In genomic region chr1:245895455-245895959, GRCh38 we compare ENCODE assay signal across 23 cellular contexts.
"Had no signal": no experiment of that assay in that cellular context is flagged by ENCODE, and none has a peak within 500 bp of the region (broad histone marks: within the 10 kb centered on the region; RNA-seq: fewer than 3 reads in every experiment).

No MANE protein-coding gene starts in this region.

- DNase-seq: activated CD4-positive, alpha-beta T cell treated with anti-CD3 and anti-CD28 coated beads, Interleukin-2, amount 10 ng/mL, durations not matched to agents 24 days and 14 days; activated CD8-positive, alpha-beta T cell treated with anti-CD3 and anti-CD28 coated beads, Interleukin-2, amount 10 ng/mL, durations not matched to agents 7 days and 5 days; activated gamma-delta T cell; activated naive CD4-positive, alpha-beta T cell treated with anti-CD3 and anti-CD28 coated beads, Interleukin-2, amount 50 U/mL, for 16 hours; activated naive CD8-positive, alpha-beta T cell treated with anti-CD3 and anti-CD28 coated beads, Interleukin-2, amount 50 U/mL, for 24 hours; body of pancreas; cortex of kidney; endodermal cell; heart left ventricle; lower lobe of right lung; midbrain; right lobe of liver; stimulated activated CD4-positive, alpha-beta T cell treated with anti-CD3 and anti-CD28 coated beads, Interleukin-2, amount 100 ng/mL, for 24 hours; stimulated activated naive B cell treated with anti-CD40 and anti-IgM and Interleukin-4, amounts not matched to agents 10 μg/mL and 1 μg/mL and 100 μg/mL, for 72 hours; uterus had no signal

- H3K9me3 Mint-ChIP-seq: activated T-helper 1 cell treated with anti-CD3 and anti-CD28 coated beads, Interleukin-12 subunit alpha, Interleukin-12 subunit beta, Interleukin-2, Interleukin-4 antibody, amounts not matched to agents 30 ng/mL and 10 ng/mL and 1 ng/mL, durations not matched to agents 14 hours and 24 hours and 36 hours had no signal

- H3K4me1 Mint-ChIP-seq: activated CD4-positive, alpha-beta T cell treated with anti-CD3 and anti-CD28 coated beads, Interleukin-2, amount 10 ng/mL, durations not matched to agents 24 days and 14 days; activated naive CD8-positive, alpha-beta T cell treated with anti-CD3 and anti-CD28 coated beads, Interleukin-2, amount 50 U/mL, for 24 hours; endodermal cell had no signal

- H3K27me3 Mint-ChIP-seq: activated CD4-positive, alpha-beta T cell treated with anti-CD3 and anti-CD28 coated beads, Interleukin-2, amount 10 ng/mL, durations not matched to agents 24 days and 14 days; activated naive CD8-positive, alpha-beta T cell treated with anti-CD3 and anti-CD28 coated beads, Interleukin-2, amount 50 U/mL, for 24 hours; stimulated activated naive B cell treated with anti-CD40 and anti-IgM and Interleukin-4, amounts not matched to agents 10 μg/mL and 1 μg/mL and 100 μg/mL, for 72 hours had no signal

- H3K27ac Mint-ChIP-seq: activated CD4-positive, alpha-beta T cell treated with anti-CD3 and anti-CD28 coated beads, Interleukin-2, amount 10 ng/mL, durations not matched to agents 24 days and 14 days; activated CD8-positive, alpha-beta T cell treated with anti-CD3 and anti-CD28 coated beads, Interleukin-2, amount 10 ng/mL, durations not matched to agents 7 days and 5 days; activated naive CD8-positive, alpha-beta T cell treated with anti-CD3 and anti-CD28 coated beads, Interleukin-2, amount 50 U/mL, for 24 hours; activated T-helper 1 cell treated with anti-CD3 and anti-CD28 coated beads, Interleukin-12 subunit alpha, Interleukin-12 subunit beta, Interleukin-2, Interleukin-4 antibody, amounts not matched to agents 30 ng/mL and 10 ng/mL and 1 ng/mL, durations not matched to agents 14 hours and 24 hours and 36 hours; endodermal cell; stimulated activated naive B cell treated with anti-CD40 and anti-IgM and Interleukin-4, amounts not matched to agents 10 μg/mL and 1 μg/mL and 100 μg/mL, for 72 hours had no signal

- H3K4me3 Mint-ChIP-seq: activated CD4-positive, alpha-beta T cell treated with anti-CD3 and anti-CD28 coated beads, Interleukin-2, amount 10 ng/mL, durations not matched to agents 24 days and 14 days; activated CD8-positive, alpha-beta T cell treated with anti-CD3 and anti-CD28 coated beads, Interleukin-2, amount 10 ng/mL, durations not matched to agents 7 days and 5 days; activated naive CD8-positive, alpha-beta T cell treated with anti-CD3 and anti-CD28 coated beads, Interleukin-2, amount 50 U/mL, for 24 hours; activated T-helper 1 cell treated with anti-CD3 and anti-CD28 coated beads, Interleukin-12 subunit alpha, Interleukin-12 subunit beta, Interleukin-2, Interleukin-4 antibody, amounts not matched to agents 30 ng/mL and 10 ng/mL and 1 ng/mL, durations not matched to agents 14 hours and 24 hours and 36 hours; endodermal cell; nephron; stimulated activated naive B cell treated with anti-CD40 and anti-IgM and Interleukin-4, amounts not matched to agents 10 μg/mL and 1 μg/mL and 100 μg/mL, for 72 hours had no signal

- ATAC-seq: activated CD4-positive, CD25-positive, alpha-beta regulatory T cell treated with anti-CD3 and anti-CD28 coated beads, Interleukin-2, amount 50 U/mL, for 24 hours; activated CD8-positive, alpha-beta T cell treated with anti-CD3 and anti-CD28 coated beads, Interleukin-2, amount 10 ng/mL, durations not matched to agents 7 days and 5 days; activated naive CD8-positive, alpha-beta T cell treated with anti-CD3 and anti-CD28 coated beads, Interleukin-2, amount 50 U/mL, for 24 hours; body of pancreas; gastroesophageal sphincter; heart left ventricle; left lobe of liver; lower lobe of right lung; right lobe of liver; stimulated activated naive B cell treated with anti-CD40 and anti-IgM and Interleukin-4, amounts not matched to agents 10 μg/mL and 1 μg/mL and 100 μg/mL, for 72 hours had no signal

- H3K36me3 ChIP-seq: cardiac muscle cell, heart left ventricle, lower lobe of right lung, right lobe of liver, transverse colon, uterus had no signal

- H3K4me1 ChIP-seq: body of pancreas, lower lobe of right lung, transverse colon, uterus had no signal

- H3K4me3 ChIP-seq: body of pancreas, cardiac muscle cell, gastroesophageal sphincter, heart left ventricle, lower lobe of right lung, right lobe of liver, skin epidermis, transverse colon, uterus had no signal

- H3K27ac ChIP-seq: body of pancreas, cardiac muscle cell, gastroesophageal sphincter, heart left ventricle, lower lobe of right lung, right lobe of liver, skin epidermis, transverse colon, uterus had no signal

- H3K9me3 ChIP-seq: body of pancreas, gastroesophageal sphincter, lower lobe of right lung, right lobe of liver, transverse colon, uterus had no signal

- H3K27me3 ChIP-seq: body of pancreas, cardiac muscle cell, gastroesophageal sphincter, heart left ventricle, right lobe of liver, transverse colon, uterus had no signal
